ENCODE assay signal across 27 cellular contexts in genomic region chr10:106493166-106493565, GRCh38.
"Had no signal": no experiment of that assay in that cellular context is flagged by ENCODE, and none has a peak within 500 bp of the region (broad histone marks: within the 10 kb centered on the region; RNA-seq: fewer than 3 reads in every experiment).

No MANE protein-coding gene starts in this region.

- ATAC-seq: left colon; left lung; lower lobe of right lung; mucosa of descending colon; naive thymus-derived CD4-positive, alpha-beta T cell; natural killer cell treated with Interleukin-12 subunit alpha and Interleukin-12 subunit beta and Interleukin-15 and Interleukin-18, amount 100 ng/mL, for 72 hours; right cardiac atrium; sciatic nerve; stimulated activated naive B cell treated with anti-CD40 and anti-IgM and Interleukin-4, amounts not matched to agents 10 μg/mL and 1 μg/mL and 100 μg/mL, for 72 hours; stimulated activated naive CD8-positive, alpha-beta T cell treated with anti-CD3 and anti-CD28 coated beads, Interleukin-15, Interleukin-2, amounts not matched to agents 100 U/mL and 50 U/mL, for 24 hours had no signal

- DNase-seq: hippocampal formation; kidney; left colon; left lung; lower lobe of right lung; mammary epithelial cell; mucosa of descending colon; naive thymus-derived CD4-positive, alpha-beta T cell; ovary; right cardiac atrium; stimulated activated CD4-positive, alpha-beta T cell treated with anti-CD3 and anti-CD28 coated beads, Interleukin-12 subunit alpha, Interleukin-12 subunit beta, amount 100 ng/mL, for 4 hours; stimulated activated CD4-positive, alpha-beta T cell treated with anti-CD3 and anti-CD28 coated beads, Interleukin-15, amount 100 ng/mL, for 24 hours; stimulated activated CD4-positive, alpha-beta T cell treated with anti-CD3 and anti-CD28 coated beads, Interleukin-2, amount 100 ng/mL, for 24 hours; stimulated activated CD4-positive, alpha-beta T cell treated with anti-CD3 and anti-CD28 coated beads, Interleukin-4, amount 100 ng/mL, for 1 hour; stimulated activated naive B cell treated with anti-CD40 and anti-IgM and Interleukin-4, amounts not matched to agents 10 μg/mL and 1 μg/mL and 100 μg/mL, for 72 hours; stimulated activated naive CD8-positive, alpha-beta T cell treated with anti-CD3 and anti-CD28 coated beads, Interleukin-15, Interleukin-2, amounts not matched to agents 100 U/mL and 50 U/mL, for 24 hours; stomach; testis; thyroid gland; transverse colon; upper lobe of left lung had no signal

- H3K9me3 ChIP-seq: lower lobe of right lung, mucosa of descending colon, ovary, stomach, testis, thyroid gland, transverse colon, upper lobe of left lung, vagina had no signal

- H3K4me3 Mint-ChIP-seq: naive thymus-derived CD4-positive, alpha-beta T cell; natural killer cell treated with Interleukin-12 subunit alpha and Interleukin-12 subunit beta and Interleukin-15 and Interleukin-18, amount 100 ng/mL, for 72 hours; neural crest cell; stimulated activated naive B cell treated with anti-CD40 and anti-IgM and Interleukin-4, amounts not matched to agents 10 μg/mL and 1 μg/mL and 100 μg/mL, for 72 hours had no signal

- H3K27me3 Mint-ChIP-seq: naive thymus-derived CD4-positive, alpha-beta T cell; natural killer cell treated with Interleukin-12 subunit alpha and Interleukin-12 subunit beta and Interleukin-15 and Interleukin-18, amount 100 ng/mL, for 72 hours; progenitor cell of endocrine pancreas; stimulated activated naive B cell treated with anti-CD40 and anti-IgM and Interleukin-4, amounts not matched to agents 10 μg/mL and 1 μg/mL and 100 μg/mL, for 72 hours had no signal

- H3K4me3 ChIP-seq: left lung, lower lobe of right lung, mucosa of descending colon, ovary, skin epidermis, stomach, testis, thyroid gland, transverse colon, upper lobe of left lung, vagina had no signal

- H3K27ac ChIP-seq: left lung, lower lobe of right lung, ovary, skin epidermis, stomach, testis, thyroid gland, transverse colon, upper lobe of left lung, vagina had no signal

- H3K36me3 ChIP-seq: left lung, lower lobe of right lung, ovary, stomach, thyroid gland, transverse colon, upper lobe of left lung, vagina had no signal

- H3K9me3 Mint-ChIP-seq: neural crest cell had no signal

- H3K36me3 Mint-ChIP-seq: naive thymus-derived CD4-positive, alpha-beta T cell; natural killer cell treated with Interleukin-12 subunit alpha and Interleukin-12 subunit beta and Interleukin-15 and Interleukin-18, amount 100 ng/mL, for 72 hours; stimulated activated naive B cell treated with anti-CD40 and anti-IgM and Interleukin-4, amounts not matched to agents 10 μg/mL and 1 μg/mL and 100 μg/mL, for 72 hours had no signal

- H3K4me1 ChIP-seq: left lung, lower lobe of right lung, stomach, testis, thyroid gland, transverse colon, upper lobe of left lung, vagina had no signal

- H3K27ac Mint-ChIP-seq: naive thymus-derived CD4-positive, alpha-beta T cell; natural killer cell treated with Interleukin-12 subunit alpha and Interleukin-12 subunit beta and Interleukin-15 and Interleukin-18, amount 100 ng/mL, for 72 hours; progenitor cell of endocrine pancreas; stimulated activated naive B cell treated with anti-CD40 and anti-IgM and Interleukin-4, amounts not matched to agents 10 μg/mL and 1 μg/mL and 100 μg/mL, for 72 hours had no signal

- H3K27me3 ChIP-seq: left lung, ovary, stomach, testis, thyroid gland, transverse colon, upper lobe of left lung, vagina had no signal

- H3K4me1 Mint-ChIP-seq: naive thymus-derived CD4-positive, alpha-beta T cell; stimulated activated naive B cell treated with anti-CD40 and anti-IgM and Interleukin-4, amounts not matched to agents 10 μg/mL and 1 μg/mL and 100 μg/mL, for 72 hours had no signal
